Comparison of ENCODE assay signal across 11 cellular contexts in the genomic region with DNA sequence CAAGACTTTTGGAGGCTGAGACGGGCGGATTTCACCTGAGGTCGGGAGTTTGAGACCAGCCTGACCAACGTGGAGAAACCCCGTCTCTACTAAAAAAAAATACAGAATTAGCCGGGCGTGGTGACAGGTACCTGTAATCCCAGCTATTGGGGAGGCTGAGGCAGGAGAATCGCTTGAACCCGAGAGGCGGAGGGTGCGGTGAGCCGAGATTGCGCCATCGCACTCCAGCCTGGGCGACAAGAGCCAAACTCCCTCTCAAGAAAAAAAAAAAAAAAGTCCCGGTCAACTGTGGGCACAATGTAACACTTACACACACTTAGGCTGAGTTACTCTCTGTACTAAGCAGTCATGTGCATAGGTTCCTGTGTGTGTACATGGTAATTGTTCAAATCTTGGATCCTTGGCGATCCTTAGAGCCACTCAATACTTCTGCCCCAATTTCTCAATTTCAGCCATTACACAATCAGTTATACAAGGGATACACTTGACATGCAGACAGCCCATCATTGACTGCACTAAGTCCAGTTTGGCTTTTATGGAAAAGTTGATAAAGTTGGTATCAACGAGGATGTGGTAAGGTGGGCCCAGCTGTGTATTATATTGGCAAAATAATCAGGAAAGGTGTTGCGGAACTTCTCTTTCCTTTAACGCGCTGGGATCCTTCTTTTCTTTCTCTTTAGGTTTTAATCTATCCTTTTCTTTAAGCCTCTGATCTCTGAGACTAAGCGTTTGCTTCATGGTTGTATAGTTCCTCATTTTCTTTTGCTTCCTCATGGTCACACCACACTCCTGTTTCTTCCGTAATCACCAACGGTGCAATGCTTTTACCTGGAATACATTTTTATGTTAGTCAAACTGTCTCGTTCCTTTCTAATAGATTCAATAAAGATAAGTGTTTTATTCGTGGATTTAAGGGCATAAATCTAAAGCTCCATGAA. TPM values are rescaled to one million over a fixed set of nuclear protein-coding genes. Genes with fewer than 3 reads are reported as not detected.
DNase-seq lines count a peak whose midpoint lies in the region; ATAC-seq and TF ChIP-seq lines count a peak whose summit lies in the region.
"Had no signal": no experiment of that assay in that cellular context is flagged by ENCODE, and none has a peak within 500 bp of the region (broad histone marks: within the 10 kb centered on the region; RNA-seq: fewer than 3 reads in every experiment).

No MANE protein-coding gene starts in this region.

- peak; percentile 39 for DNase-seq in GDM1 (lab: John Stamatoyannopoulos, UW)
- DNase-seq in RWPE1 (ENCODE audit: low spot score), result no peak
- DNase-seq in osteoblast (ENCODE audit: insufficient read length, low spot score, missing footprints), result peak; percentile 9
- DNase-seq in naive thymus-derived CD8-positive, alpha-beta T cell, result no peak
- no peak for DNase-seq in NCI-H524 (lab: John Stamatoyannopoulos, UW)
- no peak for DNase-seq in activated T-cell treated with anti-CD3 and anti-CD28 coated beads, Interleukin-2, amount 50 U/mL, for 72 hours
- DNase-seq in NCI-H187 treated with DMSO at 0.1 percent for 48 hours (lab: John Stamatoyannopoulos, UW), result no peak
- DNase-seq: activated naive CD8-positive, alpha-beta T cell treated with anti-CD3 and anti-CD28 coated beads, Interleukin-2, amount 10 ng/mL, durations not matched to agents 7 days and 5 days; DMS 273 treated with DMSO at 0.1 percent for 48 hours; NCI-H69 had no signal

- POLR2A ChIA-PET in RWPE1 (lab: Yijun Ruan, JAX; ENCODE audit: low non-redundant PET), result no interaction called here
- POLR2A ChIA-PET in naive thymus-derived CD8-positive, alpha-beta T cell (lab: Charles Lee), result interaction anchor here (2.0 kb wide), 1 partner anchor 12 kb away, joined by 6 read pairs; the partner anchor contains the start of genes CEP170 and SDCCAG8

- H2AFZ ChIP-seq in osteoblast (ENCODE audit: low read length), result no peak overlapping the region

- H3K27me3 ChIP-seq in osteoblast (ENCODE audit: insufficient read depth, low read length), result no peaks in the 10 kb centered on the region

- peaks cover under 1% of the 10 kb centered on the region for H3K36me3 ChIP-seq in osteoblast (ENCODE audit: insufficient read depth, low read length)

- TF ChIP-seq CTCF in RWPE1 (conservative IDR thresholded peaks at IDR 0.05; ENCODE audit: low read depth), result no peak
- no peak for TF ChIP-seq CTCF in osteoblast (IDR thresholded peaks at IDR 0.05; ENCODE audit: extremely low read depth, low read depth, low read length)

- peaks cover 43% of the 10 kb centered on the region for H3K79me2 ChIP-seq in osteoblast (ENCODE audit: insufficient read depth, low read length)

- no peak overlapping the region for H3K4me3 ChIP-seq in osteoblast (ENCODE audit: insufficient read depth, low read length)

- H3K27me3 Mint-ChIP-seq in naive thymus-derived CD8-positive, alpha-beta T cell, result no peaks in the 10 kb centered on the region
- H3K27me3 Mint-ChIP-seq in activated T-cell treated with anti-CD3 and anti-CD28 coated beads, Interleukin-2, amount 50 U/mL, for 72 hours (ENCODE audit: low read depth), result no peaks in the 10 kb centered on the region
- H3K27me3 Mint-ChIP-seq: activated naive CD8-positive, alpha-beta T cell treated with anti-CD3 and anti-CD28 coated beads, Interleukin-2, amount 10 ng/mL, durations not matched to agents 7 days and 5 days had no signal

- H3K4me3 Mint-ChIP-seq in naive thymus-derived CD8-positive, alpha-beta T cell, result peak overlapping the region in 1 of 10 donors; percentile 46
- no peak overlapping the region for H3K4me3 Mint-ChIP-seq in activated T-cell treated with anti-CD3 and anti-CD28 coated beads, Interleukin-2, amount 50 U/mL, for 72 hours
- H3K4me3 Mint-ChIP-seq: activated naive CD8-positive, alpha-beta T cell treated with anti-CD3 and anti-CD28 coated beads, Interleukin-2, amount 10 ng/mL, durations not matched to agents 7 days and 5 days had no signal

- H3K4me1 ChIP-seq in osteoblast (ENCODE audit: insufficient read depth, low read length), result peaks cover 64% of the 10 kb centered on the region

- CTCF ChIA-PET in RWPE1 (lab: Yijun Ruan, JAX), result interaction anchor here (0.6 kb wide), 1 partner anchor 29 kb away, joined by 5 read pairs; no protein-coding TSS in a partner anchor

- H3K4me2 ChIP-seq in osteoblast (ENCODE audit: insufficient read depth, low read length), result peak overlapping the region; percentile 62

- peak overlapping the region in 2 of 10 donors; percentile 18 to 75 for H3K27ac Mint-ChIP-seq in naive thymus-derived CD8-positive, alpha-beta T cell
- no peak overlapping the region for H3K27ac Mint-ChIP-seq in activated T-cell treated with anti-CD3 and anti-CD28 coated beads, Interleukin-2, amount 50 U/mL, for 72 hours
- H3K27ac Mint-ChIP-seq: activated naive CD8-positive, alpha-beta T cell treated with anti-CD3 and anti-CD28 coated beads, Interleukin-2, amount 10 ng/mL, durations not matched to agents 7 days and 5 days had no signal

- H3K9me3 Mint-ChIP-seq in naive thymus-derived CD8-positive, alpha-beta T cell, result no peaks in the 10 kb centered on the region
- no peaks in the 10 kb centered on the region for H3K9me3 Mint-ChIP-seq in activated T-cell treated with anti-CD3 and anti-CD28 coated beads, Interleukin-2, amount 50 U/mL, for 72 hours
- H3K9me3 Mint-ChIP-seq: activated naive CD8-positive, alpha-beta T cell treated with anti-CD3 and anti-CD28 coated beads, Interleukin-2, amount 10 ng/mL, durations not matched to agents 7 days and 5 days had no signal

- H3K27ac ChIP-seq in RWPE1 (peak overlapping the region; percentile 69), osteoblast (ENCODE audit: low read depth, low read length) (peak overlapping the region; percentile 81)

- peaks cover 13 to 51% (median 32%) of the 10 kb centered on the region in 4 donors for H3K4me1 Mint-ChIP-seq in naive thymus-derived CD8-positive, alpha-beta T cell
- H3K4me1 Mint-ChIP-seq in activated T-cell treated with anti-CD3 and anti-CD28 coated beads, Interleukin-2, amount 50 U/mL, for 72 hours (ENCODE audit: low read depth), result peaks cover 18% of the 10 kb centered on the region

- ATAC-seq in esophagus mucosa, result peak; percentile 49
- ATAC-seq in naive thymus-derived CD8-positive, alpha-beta T cell, result no peak
- no peak for ATAC-seq in activated T-cell treated with anti-CD3 and anti-CD28 coated beads, Interleukin-2, amount 50 U/mL, for 72 hours (replicated peaks in 1 of 2)

- H3K36me3 Mint-ChIP-seq in naive thymus-derived CD8-positive, alpha-beta T cell, result peaks cover 4 to 32% (median 7%) of the 10 kb centered on the region in 3 donors
- H3K36me3 Mint-ChIP-seq in activated T-cell treated with anti-CD3 and anti-CD28 coated beads, Interleukin-2, amount 50 U/mL, for 72 hours (ENCODE audit: insufficient read depth in 2 of 2), result peaks cover 0 to 9% of the 10 kb centered on the region in 2 donors

- no peaks in the 10 kb centered on the region for H4K20me1 ChIP-seq in osteoblast (ENCODE audit: insufficient read depth, low read length)

- H3K9me3 ChIP-seq in osteoblast (ENCODE audit: low read depth, low read length), result no peaks in the 10 kb centered on the region

RNA-seq across cellular contexts. Expression of gene SDCCAG8, which starts 11.8 kb away (rescaled TPM):
- total RNA-seq in esophagus mucosa (30.1 TPM), osteoblast (42.7 and 63.9 TPM in 2 replicates)
- total RNA-seq in naive thymus-derived CD8-positive, alpha-beta T cell, result 10 to 100 TPM; 36.9 to 43.5 TPM
- 10 to 100 TPM; 26.1 to 32.1 (median 29.2) TPM for polyA plus RNA-seq in naive thymus-derived CD8-positive, alpha-beta T cell
- total RNA-seq in activated T-cell treated with anti-CD3 and anti-CD28 coated beads, Interleukin-2, amount 50 U/mL, for 72 hours, result 10 to 100 TPM; 31.3 to 40.2 TPM

RNA-seq across cellular contexts. Expression of gene CEP170, which starts 12.5 kb away (rescaled TPM):
- total RNA-seq in esophagus mucosa (15.4 TPM), osteoblast (90.5 and 102 TPM in 2 replicates)
- 10 to 100 TPM; 44.5 to 48.6 TPM for total RNA-seq in naive thymus-derived CD8-positive, alpha-beta T cell
- 10 to 100 TPM in 2 of 3 donors, 1 to 10 TPM in 1; 6.8 to 11.3 (median 10.3) TPM for polyA plus RNA-seq in naive thymus-derived CD8-positive, alpha-beta T cell
- 10 to 100 TPM; 49.4 to 54.7 TPM for total RNA-seq in activated T-cell treated with anti-CD3 and anti-CD28 coated beads, Interleukin-2, amount 50 U/mL, for 72 hours

Comparison
In these comparisons a context has a peak if more than half of its experiments do, and no peak if none do; other contexts are left out.
1. DNase-seq: peak in GDM1 (single experiment) and osteoblast (single experiment); none in RWPE1 (single experiment), naive thymus-derived CD8-positive, alpha-beta T cell (0 of 10), NCI-H524 (0 of 2), activated T-cell treated with anti-CD3 and anti-CD28 coated beads, Interleukin-2, amount 50 U/mL, for 72 hours (0 of 2) and NCI-H187 treated with DMSO at 0.1 percent for 48 hours (single experiment).